Comparison of ENCODE assay signal across 8 cellular contexts in the genomic region with DNA sequence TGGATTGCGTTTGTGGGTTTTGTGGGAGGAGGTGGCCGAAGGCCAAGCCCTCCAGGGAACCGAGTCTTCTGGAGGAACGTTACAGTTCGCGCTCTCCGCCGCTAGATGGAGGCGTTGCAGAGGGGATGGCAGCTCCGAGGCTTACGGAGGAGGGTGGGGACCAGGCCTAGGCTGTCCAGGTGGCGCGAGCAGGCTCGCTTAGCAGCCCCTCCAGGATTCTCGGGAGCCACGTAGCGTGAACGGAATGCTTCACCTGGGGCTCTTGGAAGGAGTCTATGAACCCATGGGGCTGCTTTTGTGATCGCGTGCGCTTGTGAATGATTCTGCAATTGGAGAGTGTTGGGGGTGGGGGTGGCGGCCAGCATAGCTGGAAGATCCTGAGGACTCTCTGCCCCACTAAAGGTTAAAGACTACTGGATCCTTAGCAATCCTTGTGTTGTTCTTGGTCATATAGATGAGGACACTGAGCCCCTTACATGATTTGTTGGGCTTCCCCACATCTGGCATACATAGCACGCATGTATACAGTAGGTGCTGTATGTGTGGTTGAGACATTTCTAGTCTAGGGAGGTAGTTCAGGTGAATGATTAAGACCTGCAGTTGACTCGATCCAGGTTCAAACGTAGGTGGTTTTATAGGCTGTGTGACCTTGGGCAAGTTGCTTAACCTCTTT. TPM values are rescaled to one million over a fixed set of nuclear protein-coding genes. Genes with fewer than 3 reads are reported as not detected.
A peak's percentile ranks its signal among the peaks of the same experiment; 100 is the strongest.
DNase-seq lines count a peak whose midpoint lies in the region; ATAC-seq and TF ChIP-seq lines count a peak whose summit lies in the region.

No MANE protein-coding gene starts in this region.

- H3K27ac Mint-ChIP-seq in activated CD4-positive, alpha-beta T cell treated with anti-CD3 and anti-CD28 coated beads, Interleukin-2, amount 10 ng/mL, durations not matched to agents 24 days and 14 days = no peak overlapping the region

- H3K4me1 Mint-ChIP-seq in activated CD4-positive, alpha-beta T cell treated with anti-CD3 and anti-CD28 coated beads, Interleukin-2, amount 10 ng/mL, durations not matched to agents 24 days and 14 days = no peaks in the 10 kb centered on the region

- no peaks in the 10 kb centered on the region for H3K9me3 ChIP-seq in lung (ENCODE audit: control insufficient read depth in 2 of 2, insufficient read depth in 1 of 2, low read length in 1 of 2)

- no peaks in the 10 kb centered on the region for H3K9me3 Mint-ChIP-seq in activated CD4-positive, alpha-beta T cell treated with anti-CD3 and anti-CD28 coated beads, Interleukin-2, amount 10 ng/mL, durations not matched to agents 24 days and 14 days

- peak; percentile 96 for ATAC-seq in GM18498 (IDR thresholded peaks at IDR 0.05; ENCODE audit: unreplicated experiment)
- ATAC-seq in HG02943 (IDR thresholded peaks at IDR 0.05; ENCODE audit: low read depth, unreplicated experiment) = peak; percentile 76
- peak; percentile 82 for ATAC-seq in lung (ENCODE audit: insufficient read depth, low FRiP score)

- no peak overlapping the region for H3K4me3 Mint-ChIP-seq in activated CD4-positive, alpha-beta T cell treated with anti-CD3 and anti-CD28 coated beads, Interleukin-2, amount 10 ng/mL, durations not matched to agents 24 days and 14 days

- no peak overlapping the region for H3K27ac ChIP-seq in ACC112 (ENCODE audit: low read depth, low read length)
- no peak overlapping the region for H3K27ac ChIP-seq in dorsolateral prefrontal cortex
- no peak overlapping the region for H3K27ac ChIP-seq in lung (ENCODE audit: low read depth in 1 of 2, low read length in 1 of 2)

- H3K36me3 ChIP-seq in ACC112 (ENCODE audit: insufficient read depth, low read length) = no peaks in the 10 kb centered on the region
- no peaks in the 10 kb centered on the region for H3K36me3 ChIP-seq in lung (ENCODE audit: control insufficient read depth in 2 of 2, insufficient read depth in 2 of 2, low read length in 2 of 2)

- WGBS in lung, 2 donors = 22 to 24% methylated on average over 25 of the region's 25 CpGs

- H3K4me1 ChIP-seq in ACC112 (ENCODE audit: control insufficient read depth, insufficient read depth, low read length, unreplicated experiment) = peaks cover 9% of the 10 kb centered on the region
- no peaks in the 10 kb centered on the region for H3K4me1 ChIP-seq in lung (ENCODE audit: control insufficient read depth in 2 of 2, insufficient read depth in 2 of 2, low read length in 2 of 2)

- H3K36me3 Mint-ChIP-seq in activated CD4-positive, alpha-beta T cell treated with anti-CD3 and anti-CD28 coated beads, Interleukin-2, amount 10 ng/mL, durations not matched to agents 24 days and 14 days (ENCODE audit: low read depth) = no peaks in the 10 kb centered on the region

- intact Hi-C loops in activated CD4-positive, alpha-beta T cell treated with anti-CD3 and anti-CD28 coated beads, Interleukin-2, amount 10 ng/mL, durations not matched to agents 24 days and 14 days (cut with micrococcal nuclease) = loop anchor here (1.0 kb wide), 1 partner anchor 412 kb away; no protein-coding TSS in a partner anchor
- intact Hi-C loops in dorsolateral prefrontal cortex (cut with DNase I) = no loop called here

- peak; percentile 51 to 92 (median 83) for TF ChIP-seq CTCF in dorsolateral prefrontal cortex (IDR thresholded peaks at IDR 0.05 in 54 of 56, conservative IDR thresholded peaks at IDR 0.05 in 2 of 56; ENCODE audit: low read depth in 1 of 56, partially characterized antibody in 56 of 56)
- peak; percentile 79 for TF ChIP-seq CTCF in lung (IDR thresholded peaks at IDR 0.05; ENCODE audit: control extremely low read depth, extremely low read depth)

- no peaks in the 10 kb centered on the region for H3K27me3 Mint-ChIP-seq in activated CD4-positive, alpha-beta T cell treated with anti-CD3 and anti-CD28 coated beads, Interleukin-2, amount 10 ng/mL, durations not matched to agents 24 days and 14 days

- peak overlapping the region; percentile 75 for H2AFZ ChIP-seq in ACC112 (ENCODE audit: low read length, unreplicated experiment)

- H3K27me3 ChIP-seq in ACC112 (ENCODE audit: insufficient read depth, low read length) = no peaks in the 10 kb centered on the region
- H3K27me3 ChIP-seq in dorsolateral prefrontal cortex = no peaks in the 10 kb centered on the region
- H3K27me3 ChIP-seq in lung (ENCODE audit: control insufficient read depth, insufficient read depth) = no peaks in the 10 kb centered on the region

- DNase-seq in NCI-H345 (lab: John Stamatoyannopoulos, UW) (peak; percentile 70), dorsolateral prefrontal cortex (peak; percentile 53 to 85 (median 77)), lung (ENCODE audit: low spot score) (peak; percentile 76)
- DNase-seq in activated CD4-positive, alpha-beta T cell treated with anti-CD3 and anti-CD28 coated beads, Interleukin-2, amount 10 ng/mL, durations not matched to agents 24 days and 14 days = peak; percentile 87
- DNase-seq in stimulated activated CD8-positive, alpha-beta memory T cell treated with anti-CD3 and anti-CD28 coated beads, Interleukin-4, amount 100 ng/mL, for 24 hours (ENCODE audit: low read depth) = peak; percentile 35

- H3K79me2 ChIP-seq in ACC112 (ENCODE audit: control insufficient read depth, insufficient read depth, low read length, unreplicated experiment) = no peaks in the 10 kb centered on the region

- H3K4me3 ChIP-seq in ACC112 (ENCODE audit: low read depth, low read length) (no peak overlapping the region), dorsolateral prefrontal cortex (peak overlapping the region in 28 of 59 donors; percentile 5 to 50 (median 32)), lung (no peak overlapping the region)

RNA-seq across cellular contexts. Expression of a gene that starts 25.7 kb away (rescaled TPM):
- not detected in 2 replicates for total RNA-seq in activated CD4-positive, alpha-beta T cell treated with anti-CD3 and anti-CD28 coated beads, Interleukin-2, amount 10 ng/mL, durations not matched to agents 24 days and 14 days
- total RNA-seq in dorsolateral prefrontal cortex (under 1 TPM in 7 of 120 experiments, not detected in 113; 0.36 to 0.82 (median 0.44) TPM), lung (10 to 100 TPM in 1 of 2 donors, 1 to 10 TPM in 1; 3.2 to 14.1 TPM)
- 10 to 100 TPM in 1 of 2 donors, 1 to 10 TPM in 1; 9.0 to 15.1 TPM for polyA plus RNA-seq in lung

Comparison
In these comparisons a context has a peak if more than half of its experiments do, and no peak if none do; other contexts are left out.
1. DNase-seq: peak in every context shown above with its lines; median percentile 87 in activated CD4-positive, alpha-beta T cell treated with anti-CD3 and anti-CD28 coated beads, Interleukin-2, amount 10 ng/mL, durations not matched to agents 24 days and 14 days; 77 in dorsolateral prefrontal cortex; 76 in lung; 70 in NCI-H345; 35 in stimulated activated CD8-positive, alpha-beta memory T cell treated with anti-CD3 and anti-CD28 coated beads, Interleukin-4, amount 100 ng/mL, for 24 hours.